2 cellular contexts compared by ENCODE assay signal in genomic region chr16:48471435-48471834, GRCh38.
TF ChIP-seq lines count a peak whose summit lies in the region.

No MANE protein-coding gene starts in this region.

TF ChIP-seq in HepG2, 621 proteins besides CTCF, POLR2A, EP300 and RAD21:
- TF ChIP-seq SP4 (CRISPR knock-in tag; IDR thresholded peaks at IDR 0.05) (0 out of 2 replicates have a peak, but pooled peaks have one; percentile 30), SNAPC2 (CRISPR knock-in tag; IDR thresholded peaks at IDR 0.05) (no peak)

TF ChIP-seq in IMR-90, 13 proteins besides CTCF, POLR2A, EP300 and RAD21:
- TF ChIP-seq SMC3 (IDR thresholded peaks at IDR 0.05; ENCODE audit: low read depth, low read length): no peak
- no peak for TF ChIP-seq MAZ (IDR thresholded peaks at IDR 0.05; ENCODE audit: borderline replicate concordance, low read depth, low read length)
- no peak for TF ChIP-seq RCOR1 (IDR thresholded peaks at IDR 0.05; ENCODE audit: insufficient replicate concordance, low read length)
- TF ChIP-seq, protein P1, sequence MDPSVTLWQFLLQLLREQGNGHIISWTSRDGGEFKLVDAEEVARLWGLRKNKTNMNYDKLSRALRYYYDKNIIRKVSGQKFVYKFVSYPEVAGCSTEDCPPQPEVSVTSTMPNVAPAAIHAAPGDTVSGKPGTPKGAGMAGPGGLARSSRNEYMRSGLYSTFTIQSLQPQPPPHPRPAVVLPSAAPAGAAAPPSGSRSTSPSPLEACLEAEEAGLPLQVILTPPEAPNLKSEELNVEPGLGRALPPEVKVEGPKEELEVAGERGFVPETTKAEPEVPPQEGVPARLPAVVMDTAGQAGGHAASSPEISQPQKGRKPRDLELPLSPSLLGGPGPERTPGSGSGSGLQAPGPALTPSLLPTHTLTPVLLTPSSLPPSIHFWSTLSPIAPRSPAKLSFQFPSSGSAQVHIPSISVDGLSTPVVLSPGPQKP (IDR thresholded peaks at IDR 0.05; ENCODE audit: borderline replicate concordance, low read depth, low read length): no peak
- TF ChIP-seq, protein P2, sequence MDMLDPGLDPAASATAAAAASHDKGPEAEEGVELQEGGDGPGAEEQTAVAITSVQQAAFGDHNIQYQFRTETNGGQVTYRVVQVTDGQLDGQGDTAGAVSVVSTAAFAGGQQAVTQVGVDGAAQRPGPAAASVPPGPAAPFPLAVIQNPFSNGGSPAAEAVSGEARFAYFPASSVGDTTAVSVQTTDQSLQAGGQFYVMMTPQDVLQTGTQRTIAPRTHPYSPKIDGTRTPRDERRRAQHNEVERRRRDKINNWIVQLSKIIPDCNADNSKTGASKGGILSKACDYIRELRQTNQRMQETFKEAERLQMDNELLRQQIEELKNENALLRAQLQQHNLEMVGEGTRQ (IDR thresholded peaks at IDR 0.05; ENCODE audit: low read depth, low read length): no peak
- TF ChIP-seq NFE2L2 (IDR thresholded peaks at IDR 0.05; ENCODE audit: low read depth, low read length): no peak
- no peak for TF ChIP-seq CHD1 (IDR thresholded peaks at IDR 0.05; ENCODE audit: low read depth, low read length)
- no peak for TF ChIP-seq MAFK (IDR thresholded peaks at IDR 0.05; ENCODE audit: low read depth, low read length)
- no peak for TF ChIP-seq FOS (IDR thresholded peaks at IDR 0.05; ENCODE audit: low read depth, low read length)
- no peak for TF ChIP-seq BHLHE40 (IDR thresholded peaks at IDR 0.05; ENCODE audit: low read depth, low read length)
- TF ChIP-seq MXI1 (IDR thresholded peaks at IDR 0.05; ENCODE audit: borderline replicate concordance, low read depth, low read length): no peak
- TF ChIP-seq CEBPB (IDR thresholded peaks at IDR 0.05; ENCODE audit: low read depth, low read length): no peak
- TF ChIP-seq RFX5 (IDR thresholded peaks at IDR 0.05; ENCODE audit: low read depth, low read length): no peak
